ENCODE assay signal across 8 cellular contexts in the genomic region with DNA sequence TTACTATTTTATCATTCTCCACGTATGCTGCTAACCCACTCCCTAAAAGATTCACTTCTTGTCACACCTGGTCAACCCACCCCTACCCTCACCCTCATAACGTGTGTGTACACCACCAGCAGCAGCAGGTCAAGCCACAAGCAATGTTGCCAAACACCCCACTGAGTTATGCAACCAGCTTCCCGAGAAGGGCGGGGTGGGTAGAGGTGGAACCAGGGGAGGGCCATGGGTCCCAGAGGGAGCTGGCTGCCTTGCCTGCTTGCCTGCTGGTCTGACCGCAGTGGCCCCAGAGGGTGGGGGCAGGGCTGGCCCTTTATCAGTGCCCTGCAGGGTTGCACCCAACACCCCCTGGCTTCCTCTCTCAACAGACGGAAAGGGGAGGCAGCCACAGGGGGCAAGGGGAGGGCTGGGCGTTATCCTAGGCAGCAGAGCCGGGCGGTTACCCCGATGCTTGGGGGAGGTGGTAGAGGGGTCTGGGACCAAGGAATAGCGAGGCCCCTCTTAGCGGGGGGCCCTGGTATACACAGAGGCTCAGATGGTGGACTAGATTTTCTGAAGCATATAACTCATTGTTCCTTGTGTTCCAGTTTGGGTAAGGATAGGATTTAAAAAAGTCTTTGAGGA. TPM values are rescaled to one million over a fixed set of nuclear protein-coding genes. Genes with fewer than 3 reads are reported as not detected.
A peak's percentile ranks its signal among the peaks of the same experiment; 100 is the strongest.
DNase-seq lines count a peak whose midpoint lies in the region; ATAC-seq, FAIRE-seq and TF ChIP-seq lines count a peak whose summit lies in the region.

No MANE protein-coding gene starts in this region.

- TF ChIP-seq CTCF in endothelial cell (IDR thresholded peaks at IDR 0.05; ENCODE audit: unreplicated experiment) (no peak), GM13976 (IDR thresholded peaks at IDR 0.05; ENCODE audit: borderline replicate concordance, control extremely low read depth, extremely low read depth, insufficient read depth, missing control alignments) (no peak)

- no peaks in the 10 kb centered on the region for H3K9me3 Mint-ChIP-seq in endothelial cell (ENCODE audit: unreplicated experiment)
- H3K9me3 Mint-ChIP-seq in naive thymus-derived CD8-positive, alpha-beta T cell, result no peaks in the 10 kb centered on the region

- peak; percentile 18 to 21 for ATAC-seq in naive thymus-derived CD8-positive, alpha-beta T cell
- ATAC-seq in GM18520 (IDR thresholded peaks at IDR 0.05; ENCODE audit: unreplicated experiment), result no peak

- no peak overlapping the region for H3K27ac Mint-ChIP-seq in endothelial cell (ENCODE audit: unreplicated experiment)
- H3K27ac Mint-ChIP-seq in naive thymus-derived CD8-positive, alpha-beta T cell, result peak overlapping the region in 1 of 10 donors; percentile 71

- H3K4me3 Mint-ChIP-seq in endothelial cell (ENCODE audit: unreplicated experiment), result no peak overlapping the region
- H3K4me3 Mint-ChIP-seq in naive thymus-derived CD8-positive, alpha-beta T cell, result peak overlapping the region in 2 of 10 donors; percentile 35 to 57

- peak; percentile 45 for DNase-seq in ELF-1 (ENCODE audit: low read depth, low spot score)
- DNase-seq in NCI-H69 (lab: John Stamatoyannopoulos, UW), result peak; percentile 86
- DNase-seq in endothelial cell (ENCODE audit: low spot score), result peak; percentile 22
- DNase-seq in naive thymus-derived CD8-positive, alpha-beta T cell, result peak in 2 of 10 donors; percentile 21 to 66
- no peak for DNase-seq in GM13976 (ENCODE audit: low spot score)
- no peak for DNase-seq in NCI-H2227 treated with DMSO at 0.1 percent for 48 hours (lab: John Stamatoyannopoulos, UW)
- DNase-seq in GM12891 (ENCODE audit: insufficient read length, low spot score), result no peak

- H3K36me3 Mint-ChIP-seq in endothelial cell (ENCODE audit: low read depth, unreplicated experiment), result no peaks in the 10 kb centered on the region
- H3K36me3 Mint-ChIP-seq in naive thymus-derived CD8-positive, alpha-beta T cell, result no peaks in the 10 kb centered on the region

- POLR2A ChIA-PET in naive thymus-derived CD8-positive, alpha-beta T cell (lab: Charles Lee), result no interaction called here

- peaks cover 12% of the 10 kb centered on the region for H3K4me1 Mint-ChIP-seq in endothelial cell (ENCODE audit: unreplicated experiment)
- H3K4me1 Mint-ChIP-seq in naive thymus-derived CD8-positive, alpha-beta T cell, result peaks cover 17 to 61% (median 23%) of the 10 kb centered on the region in 4 donors

- no peak for TF ChIP-seq POLR2A in GM12891 (IDR thresholded peaks at IDR 0.05; ENCODE audit: low read depth, low read length)

- H3K27me3 Mint-ChIP-seq in endothelial cell (ENCODE audit: unreplicated experiment), result peaks cover 5% of the 10 kb centered on the region
- peaks cover 21 to 61% (median 28%) of the 10 kb centered on the region in 5 donors for H3K27me3 Mint-ChIP-seq in naive thymus-derived CD8-positive, alpha-beta T cell

- in situ Hi-C loops in GM13976 (cut with MboI; ENCODE audit: low sequenced_read_pairs, unreplicated experiment), result no loop called here

- FAIRE-seq in GM12891 (lab: Jason Lieb, UNC), result no peak

TF ChIP-seq in GM12891, 5 proteins besides CTCF, POLR2A, EP300 and RAD21:
- TF ChIP-seq POU2F2 (IDR thresholded peaks at IDR 0.05; ENCODE audit: low read depth, low read length), result no peak
- TF ChIP-seq SPI1 (IDR thresholded peaks at IDR 0.05; ENCODE audit: low read depth, low read length), result no peak
- no peak for TF ChIP-seq PAX5 (IDR thresholded peaks at IDR 0.05; ENCODE audit: insufficient read depth, low read length, severe bottlenecking)
- TF ChIP-seq POLR2AphosphoS5 (IDR thresholded peaks at IDR 0.05; ENCODE audit: low read depth, low read length), result no peak
- no peak for TF ChIP-seq TAF1 (IDR thresholded peaks at IDR 0.05; ENCODE audit: low read depth, low read length)

RNA-seq across cellular contexts. Expression of gene NFE2, which starts 3.5 kb away (rescaled TPM):
- 0.49 TPM for total RNA-seq in endothelial cell (ENCODE audit: unreplicated experiment)
- not detected for total RNA-seq in naive thymus-derived CD8-positive, alpha-beta T cell
- polyA plus RNA-seq in naive thymus-derived CD8-positive, alpha-beta T cell, result under 1 TPM in 1 of 3 donors, not detected in 2; 0.14 TPM
- polyA plus RNA-seq in GM12891 (2012; ENCODE audit: low read depth, missing spikeins), result not detected

RNA-seq across cellular contexts. Expression of gene COPZ1, which starts 20.6 kb away (rescaled TPM):
- total RNA-seq in endothelial cell (ENCODE audit: unreplicated experiment), result 130 TPM
- total RNA-seq in naive thymus-derived CD8-positive, alpha-beta T cell, result 10 to 100 TPM; 79.0 to 83.5 TPM
- polyA plus RNA-seq in naive thymus-derived CD8-positive, alpha-beta T cell, result 100 to 1,000 TPM; 128 to 152 (median 132) TPM
- 175 TPM for polyA plus RNA-seq in GM12891 (2012; ENCODE audit: low read depth, missing spikeins)

RNA-seq across cellular contexts. Expression of gene HNRNPA1, which starts 23.8 kb away (rescaled TPM):
- 1,804 TPM for total RNA-seq in endothelial cell (ENCODE audit: unreplicated experiment)
- total RNA-seq in naive thymus-derived CD8-positive, alpha-beta T cell, result 1,000 to 10,000 TPM; 1,109 to 1,141 TPM
- 1,000 to 10,000 TPM in 1 of 3 donors, 100 to 1,000 TPM in 2; 932 to 1,177 (median 943) TPM for polyA plus RNA-seq in naive thymus-derived CD8-positive, alpha-beta T cell
- polyA plus RNA-seq in GM12891 (2012; ENCODE audit: low read depth, missing spikeins), result 1,959 TPM

RNA-seq across cellular contexts. Expression of gene CBX5, which starts 24.4 kb away (rescaled TPM):
- 173 TPM for total RNA-seq in endothelial cell (ENCODE audit: unreplicated experiment)
- total RNA-seq in naive thymus-derived CD8-positive, alpha-beta T cell, result 10 to 100 TPM; 66.6 to 70.5 TPM
- polyA plus RNA-seq in naive thymus-derived CD8-positive, alpha-beta T cell, result 10 to 100 TPM; 23.7 to 34.4 (median 29.4) TPM
- 19.7 TPM for polyA plus RNA-seq in GM12891 (2012; ENCODE audit: low read depth, missing spikeins)

RNA-seq across cellular contexts. Expression of gene GPR84, which starts 60.0 kb away (rescaled TPM):
- total RNA-seq in endothelial cell (ENCODE audit: unreplicated experiment), result 0.41 TPM
- not detected for total RNA-seq in naive thymus-derived CD8-positive, alpha-beta T cell
- polyA plus RNA-seq in naive thymus-derived CD8-positive, alpha-beta T cell, result not detected
- polyA plus RNA-seq in GM12891 (2012; ENCODE audit: low read depth, missing spikeins), result 2.9 TPM

Comparison
In these comparisons a context has a peak if more than half of its experiments do, and no peak if none do; other contexts are left out.
1. DNase-seq: peak in ELF-1 (single experiment), NCI-H69 (single experiment) and endothelial cell (single experiment); none in GM13976 (single experiment), NCI-H2227 treated with DMSO at 0.1 percent for 48 hours (single experiment) and GM12891 (single experiment).